ENCODE assay signal across 16 cellular contexts in genomic region chr3:142875099-142875498, GRCh38. TPM values are rescaled to one million over a fixed set of nuclear protein-coding genes. Genes with fewer than 3 reads are reported as not detected.
DNase-seq lines count a peak whose midpoint lies in the region; ATAC-seq and TF ChIP-seq lines count a peak whose summit lies in the region.
"Had no signal": no experiment of that assay in that cellular context is flagged by ENCODE, and none has a peak within 500 bp of the region (broad histone marks: within the 10 kb centered on the region; RNA-seq: fewer than 3 reads in every experiment).

No MANE protein-coding gene starts in this region.

- no peak for DNase-seq in Right ventricle myocardium inferior (ENCODE audit: missing footprints)
- DNase-seq in right cardiac atrium, result no peak
- DNase-seq in heart right ventricle, result no peak
- DNase-seq in right atrium auricular region (ENCODE audit: low spot score), result no peak
- DNase-seq in left ventricle myocardium superior, result no peak
- DNase-seq: C1 segment of cervical spinal cord; Calu3; CD4-positive, alpha-beta memory T cell; COR-L47; DMS53; DMS79 treated with DMSO at 0.1 percent for 48 hours; GF-D8; GM23248; H7; HCEC 1CT had no signal

- no peak overlapping the region for H3K27ac ChIP-seq in right cardiac atrium (ENCODE audit: low read length)
- peak overlapping the region in 1 of 10 donors; percentile 23 for H3K27ac ChIP-seq in heart right ventricle
- H3K27ac ChIP-seq in right atrium auricular region, result no peak overlapping the region
- H3K27ac ChIP-seq: GM23248 had no signal

- H3K4me3 ChIP-seq in right cardiac atrium (ENCODE audit: low read length), result no peak overlapping the region
- H3K4me3 ChIP-seq in heart right ventricle, result no peak overlapping the region
- no peak overlapping the region for H3K4me3 ChIP-seq in right atrium auricular region
- H3K4me3 ChIP-seq: GM23248 had no signal

- 73% methylated on average over 5 of the region's 5 CpGs for WGBS in right cardiac atrium
- WGBS in heart right ventricle, 2 donors, result 60 to 62% methylated on average over 5 of the region's 5 CpGs

- intact Hi-C loops in Right ventricle myocardium inferior (cut with DNase I) (no loop called here), right cardiac atrium (cut with DNase I) (no loop called here), heart right ventricle (cut with DNase I) (no loop called here), left ventricle myocardium superior (cut with micrococcal nuclease) (no loop called here)

- H3K36me3 ChIP-seq in heart right ventricle (no peaks in the 10 kb centered on the region), right atrium auricular region (no peaks in the 10 kb centered on the region)

- H3K27me3 ChIP-seq in right cardiac atrium (ENCODE audit: control insufficient read depth, insufficient read depth), result no peaks in the 10 kb centered on the region
- H3K27me3 ChIP-seq in heart right ventricle, result no peaks in the 10 kb centered on the region
- no peaks in the 10 kb centered on the region for H3K27me3 ChIP-seq in right atrium auricular region

- H3K9me3 ChIP-seq in right cardiac atrium (ENCODE audit: control insufficient read depth, low read length) (no peaks in the 10 kb centered on the region), heart right ventricle (no peaks in the 10 kb centered on the region), right atrium auricular region (no peaks in the 10 kb centered on the region)

- H3K4me1 ChIP-seq in right cardiac atrium (ENCODE audit: control insufficient read depth, insufficient read depth, low read length) (peaks cover 4% of the 10 kb centered on the region), heart right ventricle (peaks cover 0 to 13% (median 0%) of the 10 kb centered on the region in 9 donors), right atrium auricular region (no peaks in the 10 kb centered on the region)

- no peak for TF ChIP-seq CTCF in heart right ventricle (IDR thresholded peaks at IDR 0.05)
- no peak for TF ChIP-seq CTCF in right atrium auricular region (IDR thresholded peaks at IDR 0.05)

- peak; percentile 56 for ATAC-seq in Right ventricle myocardium inferior
- no peak for ATAC-seq in right cardiac atrium
- ATAC-seq in heart right ventricle, result peak in 5 of 8 donors; percentile 64 to 87 (median 75)
- ATAC-seq in left ventricle myocardium superior, result peak; percentile 78
- no peak for ATAC-seq in GM19023 (IDR thresholded peaks at IDR 0.05; ENCODE audit: unreplicated experiment)

RNA-seq across cellular contexts. Expression of gene PCOLCE2, which starts 13.8 kb away (rescaled TPM):
- total RNA-seq in Right ventricle myocardium inferior (64.1 TPM), right cardiac atrium (100 to 1,000 TPM; 110 to 136 (median 124) TPM), heart right ventricle (100 to 1,000 TPM in 3 of 10 donors, 10 to 100 TPM in 7; 49.9 to 143 (median 69.6) TPM), right atrium auricular region (100 to 1,000 TPM in 1 of 2 donors, 10 to 100 TPM in 1; 79.1 to 148 TPM), left ventricle myocardium superior (58.2 TPM)
- polyA plus RNA-seq in right cardiac atrium (172 TPM), heart right ventricle (10 to 100 TPM; 57.8 to 74.5 TPM)
- total RNA-seq: CD4-positive, alpha-beta memory T cell had no signal
- polyA plus RNA-seq: CD4-positive, alpha-beta memory T cell had no signal

Comparison
In these comparisons a context has a peak if more than half of its experiments do, and no peak if none do; other contexts are left out.
1. ATAC-seq: peak in Right ventricle myocardium inferior (single experiment), heart right ventricle (5 of 8) and left ventricle myocardium superior (single experiment); none in right cardiac atrium (0 of 2) and GM19023 (single experiment).